Comparison of ENCODE assay signal across 8 cellular contexts in the genomic region with DNA sequence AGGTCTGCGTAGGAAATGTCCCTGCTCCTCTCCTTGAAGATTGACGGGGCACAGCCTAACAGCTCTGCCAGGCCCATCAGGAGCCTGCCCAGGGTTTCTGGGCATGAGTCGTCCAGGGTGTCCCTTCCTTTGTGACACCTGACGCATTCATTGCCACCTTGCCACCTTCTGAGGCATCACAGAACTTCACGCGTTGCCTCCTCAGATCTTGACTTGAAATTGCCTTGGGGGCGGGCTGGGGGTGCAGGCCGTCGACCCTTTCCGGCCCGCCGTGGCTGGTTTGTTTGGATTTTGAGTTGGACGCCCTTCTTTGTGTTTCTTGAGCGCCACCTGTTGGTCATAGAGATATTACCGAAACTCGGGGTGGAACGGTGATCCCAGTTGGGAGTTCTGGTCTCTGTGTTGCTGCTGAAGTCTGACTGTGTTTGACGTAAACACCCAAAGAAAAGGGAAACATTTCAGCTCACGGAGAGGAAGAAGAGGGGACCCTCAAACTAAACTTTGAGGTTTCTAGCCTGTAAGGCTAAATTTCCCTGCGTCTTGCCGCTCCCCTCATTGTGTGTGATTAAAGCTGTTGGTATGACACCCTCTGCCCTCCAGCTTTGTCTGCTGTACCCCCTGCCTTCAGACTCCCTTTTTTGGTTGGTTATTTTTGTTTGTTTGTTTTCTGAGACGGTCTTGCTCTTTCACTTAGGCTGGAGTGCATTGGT. TPM values are rescaled to one million over a fixed set of nuclear protein-coding genes. Genes with fewer than 3 reads are reported as not detected.
DNase-seq lines count a peak whose midpoint lies in the region; ATAC-seq and TF ChIP-seq lines count a peak whose summit lies in the region.

No MANE protein-coding gene starts in this region.

- H3K9ac ChIP-seq in MM.1S (ENCODE audit: low read length) = no peak overlapping the region
- peak overlapping the region; percentile 58 for H3K9ac ChIP-seq in adipocyte (ENCODE audit: low read length)

- no peak overlapping the region for H3K4me2 ChIP-seq in MM.1S (ENCODE audit: low read depth, low read length)

- peak; percentile 73 for DNase-seq in EH (ENCODE audit: low read depth)
- DNase-seq in MM.1S = peak; percentile 26
- peak; percentile 30 to 68 (median 51) for DNase-seq in T-helper 1 cell
- peak; percentile 90 for DNase-seq in adipocyte (ENCODE audit: low read depth)
- peak; percentile 63 for DNase-seq in left ventricle myocardium superior
- no peak for DNase-seq in retinal pigment epithelial cell (ENCODE audit: low read depth)

- peak; percentile 60 for ATAC-seq in left ventricle myocardium superior
- ATAC-seq in HG03342 (IDR thresholded peaks at IDR 0.05; ENCODE audit: unreplicated experiment) = no peak
- ATAC-seq in GM21381 (IDR thresholded peaks at IDR 0.05; ENCODE audit: unreplicated experiment) = no peak

- H3K79me2 ChIP-seq in MM.1S (ENCODE audit: low read length) = peaks cover 51% of the 10 kb centered on the region

- no peaks in the 10 kb centered on the region for H3F3A ChIP-seq in MM.1S (ENCODE audit: insufficient read depth, low read length)

- no peaks in the 10 kb centered on the region for H3K9me3 ChIP-seq in MM.1S (replicated peaks; ENCODE audit: insufficient read depth, low read length)
- no peaks in the 10 kb centered on the region for H3K9me3 ChIP-seq in adipocyte (ENCODE audit: control insufficient read depth, low read length)

- no peak overlapping the region for H3K27ac ChIP-seq in MM.1S (ENCODE audit: low read length)

- H3K27me3 ChIP-seq in MM.1S (replicated peaks; ENCODE audit: insufficient read depth, low read length) (no peaks in the 10 kb centered on the region), adipocyte (replicated peaks; ENCODE audit: control insufficient read depth, insufficient read depth, low read length) (no peaks in the 10 kb centered on the region)

- H3K36me3 ChIP-seq in MM.1S (replicated peaks; ENCODE audit: insufficient read depth, low read length) (no peaks in the 10 kb centered on the region), adipocyte (ENCODE audit: control insufficient read depth, insufficient read depth, low read length, severe bottlenecking) (peaks cover 11% of the 10 kb centered on the region)

- H3K9me2 ChIP-seq in MM.1S (replicated peaks; ENCODE audit: insufficient read depth, low read length) = no peaks in the 10 kb centered on the region

- H3K4me3 ChIP-seq in MM.1S (ENCODE audit: low read length) = no peak overlapping the region
- no peak overlapping the region for H3K4me3 ChIP-seq in adipocyte (ENCODE audit: low read length)
- H3K4me3 ChIP-seq in retinal pigment epithelial cell (ENCODE audit: low read length) = no peak overlapping the region

- H2AFZ ChIP-seq in MM.1S (ENCODE audit: low read length) = no peak overlapping the region

- no peaks in the 10 kb centered on the region for H4K20me1 ChIP-seq in MM.1S (ENCODE audit: insufficient read depth, low read length)

- no peaks in the 10 kb centered on the region for H3K4me1 ChIP-seq in MM.1S (ENCODE audit: low read length)
- peaks cover 26% of the 10 kb centered on the region for H3K4me1 ChIP-seq in adipocyte (ENCODE audit: control insufficient read depth, insufficient read depth, low read length)

- TF ChIP-seq CTCF in MM.1S (IDR thresholded peaks at IDR 0.05; ENCODE audit: low read length) (peak; percentile 52), retinal pigment epithelial cell (conservative IDR thresholded peaks at IDR 0.05; ENCODE audit: low read depth, low read length) (peak; percentile 69)

- intact Hi-C loops in left ventricle myocardium superior (cut with micrococcal nuclease) = loop anchor here (5.0 kb wide), 1 partner anchor 71 kb away; no protein-coding TSS in a partner anchor

RNA-seq across cellular contexts. Expression of gene MLXIP, which starts 44.6 kb away (rescaled TPM):
- 30.2 TPM for total RNA-seq in left ventricle myocardium superior

RNA-seq across cellular contexts. Expression of gene IL31, which starts 50.8 kb away (rescaled TPM):
- total RNA-seq in left ventricle myocardium superior = not detected

RNA-seq across cellular contexts. Expression of gene LRRC43, which starts 59.7 kb away (rescaled TPM):
- total RNA-seq in left ventricle myocardium superior = 1.4 TPM
